1 cellular context compared by ENCODE assay signal in genomic region chr16:50781043-50781442, GRCh38.
TF ChIP-seq lines count a peak whose summit lies in the region.

No MANE protein-coding gene starts in this region.

TF ChIP-seq in WTC11, 78 proteins besides CTCF, POLR2A, EP300 and RAD21 (continued from another document):
- TF ChIP-seq, protein P1, sequence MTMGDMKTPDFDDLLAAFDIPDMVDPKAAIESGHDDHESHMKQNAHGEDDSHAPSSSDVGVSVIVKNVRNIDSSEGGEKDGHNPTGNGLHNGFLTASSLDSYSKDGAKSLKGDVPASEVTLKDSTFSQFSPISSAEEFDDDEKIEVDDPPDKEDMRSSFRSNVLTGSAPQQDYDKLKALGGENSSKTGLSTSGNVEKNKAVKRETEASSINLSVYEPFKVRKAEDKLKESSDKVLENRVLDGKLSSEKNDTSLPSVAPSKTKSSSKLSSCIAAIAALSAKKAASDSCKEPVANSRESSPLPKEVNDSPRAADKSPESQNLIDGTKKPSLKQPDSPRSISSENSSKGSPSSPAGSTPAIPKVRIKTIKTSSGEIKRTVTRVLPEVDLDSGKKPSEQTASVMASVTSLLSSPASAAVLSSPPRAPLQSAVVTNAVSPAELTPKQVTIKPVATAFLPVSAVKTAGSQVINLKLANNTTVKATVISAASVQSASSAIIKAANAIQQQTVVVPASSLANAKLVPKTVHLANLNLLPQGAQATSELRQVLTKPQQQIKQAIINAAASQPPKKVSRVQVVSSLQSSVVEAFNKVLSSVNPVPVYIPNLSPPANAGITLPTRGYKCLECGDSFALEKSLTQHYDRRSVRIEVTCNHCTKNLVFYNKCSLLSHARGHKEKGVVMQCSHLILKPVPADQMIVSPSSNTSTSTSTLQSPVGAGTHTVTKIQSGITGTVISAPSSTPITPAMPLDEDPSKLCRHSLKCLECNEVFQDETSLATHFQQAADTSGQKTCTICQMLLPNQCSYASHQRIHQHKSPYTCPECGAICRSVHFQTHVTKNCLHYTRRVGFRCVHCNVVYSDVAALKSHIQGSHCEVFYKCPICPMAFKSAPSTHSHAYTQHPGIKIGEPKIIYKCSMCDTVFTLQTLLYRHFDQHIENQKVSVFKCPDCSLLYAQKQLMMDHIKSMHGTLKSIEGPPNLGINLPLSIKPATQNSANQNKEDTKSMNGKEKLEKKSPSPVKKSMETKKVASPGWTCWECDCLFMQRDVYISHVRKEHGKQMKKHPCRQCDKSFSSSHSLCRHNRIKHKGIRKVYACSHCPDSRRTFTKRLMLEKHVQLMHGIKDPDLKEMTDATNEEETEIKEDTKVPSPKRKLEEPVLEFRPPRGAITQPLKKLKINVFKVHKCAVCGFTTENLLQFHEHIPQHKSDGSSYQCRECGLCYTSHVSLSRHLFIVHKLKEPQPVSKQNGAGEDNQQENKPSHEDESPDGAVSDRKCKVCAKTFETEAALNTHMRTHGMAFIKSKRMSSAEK (CRISPR knock-in tag; IDR thresholded peaks at IDR 0.05; ENCODE audit: borderline replicate concordance) = no peak
- TF ChIP-seq RELA (CRISPR knock-in tag; IDR thresholded peaks at IDR 0.05; ENCODE audit: borderline replicate concordance) (no peak), NFATC4 (CRISPR knock-in tag; IDR thresholded peaks at IDR 0.05) (no peak), ETV6 (CRISPR knock-in tag; IDR thresholded peaks at IDR 0.05) (no peak), GRHL2 (CRISPR knock-in tag; IDR thresholded peaks at IDR 0.05; ENCODE audit: insufficient replicate concordance, severe bottlenecking) (no peak), EMX1 (CRISPR knock-in tag; IDR thresholded peaks at IDR 0.05) (no peak), ZNF121 (CRISPR knock-in tag; IDR thresholded peaks at IDR 0.05) (no peak), NR3C1 (CRISPR knock-in tag; conservative IDR thresholded peaks at IDR 0.05; ENCODE audit: low read depth) (no peak)
TF ChIP-seq in WTC11: peak in this region for 0.
